ENCODE assay signal across 2 cellular contexts in genomic region chr19:295687-296370, GRCh38.
TF ChIP-seq lines count a peak whose summit lies in the region.

No MANE protein-coding gene starts in this region.

TF ChIP-seq in SK-N-SH, 30 proteins besides CTCF, POLR2A, EP300 and RAD21 (continued from another document):
- TF ChIP-seq USF2 (IDR thresholded peaks at IDR 0.05; ENCODE audit: borderline replicate concordance, low read depth, low read length) (no peak), NRF1 (IDR thresholded peaks at IDR 0.05; ENCODE audit: low read depth, low read length) (no peak), USF1 (IDR thresholded peaks at IDR 0.05; ENCODE audit: borderline replicate concordance, low read depth) (no peak), SMC3 (IDR thresholded peaks at IDR 0.05; ENCODE audit: low read depth, low read length) (no peak), RFX5 (IDR thresholded peaks at IDR 0.05; ENCODE audit: low read length) (no peak), ZBTB33 (IDR thresholded peaks at IDR 0.05; ENCODE audit: borderline replicate concordance, low read depth) (no peak), MEF2A (IDR thresholded peaks at IDR 0.05; ENCODE audit: borderline replicate concordance, low read depth) (no peak), PBX3 (IDR thresholded peaks at IDR 0.05) (no peak), GATA2 (CRISPR knock-in tag; IDR thresholded peaks at IDR 0.05) (no peak), TAF1 (IDR thresholded peaks at IDR 0.05; ENCODE audit: borderline replicate concordance, low read depth, low read length) (no peak), FOSL2 (IDR thresholded peaks at IDR 0.05; ENCODE audit: borderline replicate concordance, low read depth) (no peak), RXRA (IDR thresholded peaks at IDR 0.05; ENCODE audit: borderline replicate concordance, low read depth) (no peak), NFIC (IDR thresholded peaks at IDR 0.05; ENCODE audit: borderline replicate concordance) (no peak), JUND (IDR thresholded peaks at IDR 0.05) (no peak), TEAD4 (IDR thresholded peaks at IDR 0.05; ENCODE audit: borderline replicate concordance, insufficient read depth) (no peak), FOXM1 (IDR thresholded peaks at IDR 0.05; ENCODE audit: low read depth) (no peak), EZH2phosphoT487 (IDR thresholded peaks at IDR 0.05; ENCODE audit: borderline replicate concordance, low read depth) (no peak)

TF ChIP-seq in SK-N-SH treated with all-trans-retinoic acid at 6 μM for 48 hours, 23 proteins besides CTCF, POLR2A, EP300 and RAD21 (continued from another document):
- TF ChIP-seq TSHZ2 (CRISPR knock-in tag; IDR thresholded peaks at IDR 0.05) = no peak
- TF ChIP-seq BACH2 (CRISPR knock-in tag; IDR thresholded peaks at IDR 0.05; ENCODE audit: borderline replicate concordance) = no peak
- no peak for TF ChIP-seq PATZ1 (CRISPR knock-in tag; IDR thresholded peaks at IDR 0.05; ENCODE audit: borderline replicate concordance)
- no peak for TF ChIP-seq ZNF565 (CRISPR knock-in tag; conservative IDR thresholded peaks at IDR 0.05; ENCODE audit: low read depth)
- no peak for TF ChIP-seq ZFP30 (CRISPR knock-in tag; IDR thresholded peaks at IDR 0.05)
- TF ChIP-seq GLIS3 (CRISPR knock-in tag; IDR thresholded peaks at IDR 0.05) = no peak
- no peak for TF ChIP-seq TCF4 (CRISPR knock-in tag; IDR thresholded peaks at IDR 0.05; ENCODE audit: borderline replicate concordance)
TF ChIP-seq in SK-N-SH treated with all-trans-retinoic acid at 6 μM for 48 hours: peak in this region for 0.
